12 cellular contexts compared by ENCODE assay signal in genomic region chr9:78539904-78540303, GRCh38.
A peak's percentile ranks its signal among the peaks of the same experiment; 100 is the strongest.
DNase-seq lines count a peak whose midpoint lies in the region; ATAC-seq and TF ChIP-seq lines count a peak whose summit lies in the region.
"Had no signal": no experiment of that assay in that cellular context is flagged by ENCODE, and none has a peak within 500 bp of the region (broad histone marks: within the 10 kb centered on the region; RNA-seq: fewer than 3 reads in every experiment).

No MANE protein-coding gene starts in this region.

- TF ChIP-seq CTCF in astrocyte of the cerebellum (IDR thresholded peaks at IDR 0.05; ENCODE audit: low read depth, low read length, missing control alignments) (no peak), osteoblast (IDR thresholded peaks at IDR 0.05; ENCODE audit: extremely low read depth, low read depth, low read length) (no peak)

- DNase-seq in DMS53 (lab: John Stamatoyannopoulos, UW), result peak; percentile 93
- peak; percentile 1 for DNase-seq in NCI-H2029 treated with DMSO at 0.1 percent for 48 hours (lab: John Stamatoyannopoulos, UW)
- DNase-seq in astrocyte of the cerebellum (ENCODE audit: low read depth), result peak; percentile 74
- DNase-seq in osteoblast (ENCODE audit: insufficient read length, low spot score, missing footprints), result no peak
- DNase-seq in T-helper 2 cell, result no peak
- no peak for DNase-seq in NCI-H1436 (lab: John Stamatoyannopoulos, UW)
- DNase-seq in NK-92 (lab: John Stamatoyannopoulos, UW; ENCODE audit: unreplicated experiment), result no peak
- DNase-seq: activated T-cell treated with anti-CD3 and anti-CD28 coated beads for 4 hours, glutamatergic neuron, KBM-7, right cardiac atrium had no signal

- no peaks in the 10 kb centered on the region for H3K9me3 ChIP-seq in osteoblast (ENCODE audit: low read depth, low read length)

- no peaks in the 10 kb centered on the region for H4K20me1 ChIP-seq in osteoblast (ENCODE audit: insufficient read depth, low read length)

- no peak for ATAC-seq in HG03175 (IDR thresholded peaks at IDR 0.05; ENCODE audit: unreplicated experiment)
- ATAC-seq: right cardiac atrium had no signal

- no peak overlapping the region for H2AFZ ChIP-seq in osteoblast (ENCODE audit: low read length)

- no peak overlapping the region for H3K4me3 ChIP-seq in astrocyte of the cerebellum (ENCODE audit: low read depth, low read length)
- H3K4me3 ChIP-seq in osteoblast (ENCODE audit: insufficient read depth, low read length), result no peak overlapping the region

- in situ Hi-C loops in astrocyte of the cerebellum (cut with HindIII; ENCODE audit: low sequenced_read_pairs), result no loop called here

- no peaks in the 10 kb centered on the region for H3K36me3 ChIP-seq in osteoblast (ENCODE audit: insufficient read depth, low read length)

- peaks cover 11% of the 10 kb centered on the region for H3K4me1 ChIP-seq in osteoblast (ENCODE audit: insufficient read depth, low read length)

- H3K27ac ChIP-seq in osteoblast (ENCODE audit: low read depth, low read length), result no peak overlapping the region

- no peaks in the 10 kb centered on the region for H3K27me3 ChIP-seq in osteoblast (ENCODE audit: insufficient read depth, low read length)

- H3K79me2 ChIP-seq in osteoblast (ENCODE audit: insufficient read depth, low read length), result no peaks in the 10 kb centered on the region

- H3K4me2 ChIP-seq in osteoblast (ENCODE audit: insufficient read depth, low read length), result peak overlapping the region; percentile 49

Comparison
In these comparisons a context has a peak if more than half of its experiments do, and no peak if none do; other contexts are left out.
1. DNase-seq: peak in DMS53 (single experiment), NCI-H2029 treated with DMSO at 0.1 percent for 48 hours (single experiment) and astrocyte of the cerebellum (single experiment); none in osteoblast (single experiment), T-helper 2 cell (0 of 5), NCI-H1436 (single experiment) and NK-92 (single experiment).